In genomic region chr10:60820093-60820769, GRCh38 we compare ENCODE assay signal across 8 cellular contexts. TPM values are rescaled to one million over a fixed set of nuclear protein-coding genes. Genes with fewer than 3 reads are reported as not detected.
A peak's percentile ranks its signal among the peaks of the same experiment; 100 is the strongest.
DNase-seq lines count a peak whose midpoint lies in the region; ATAC-seq and TF ChIP-seq lines count a peak whose summit lies in the region.

No MANE protein-coding gene starts in this region.

- no peak for ATAC-seq in Right ventricle myocardium superior (ENCODE audit: poor library complexity)
- peak; percentile 48 for ATAC-seq in HG03196 (IDR thresholded peaks at IDR 0.05; ENCODE audit: unreplicated experiment)
- peak; percentile 39 to 43 for ATAC-seq in stimulated activated naive B cell treated with anti-CD40 and anti-IgM and Interleukin-4, amounts not matched to agents 10 μg/mL and 1 μg/mL and 100 μg/mL, for 72 hours (replicated peaks)

- H3K4me1 Mint-ChIP-seq in stimulated activated naive B cell treated with anti-CD40 and anti-IgM and Interleukin-4, amounts not matched to agents 10 μg/mL and 1 μg/mL and 100 μg/mL, for 72 hours, result peaks cover 2 to 8% of the 10 kb centered on the region in 2 donors

- H3K4me3 ChIP-seq in cardiac muscle cell (no peak overlapping the region), choroid plexus epithelial cell (ENCODE audit: low read depth, low read length) (no peak overlapping the region), stomach (no peak overlapping the region)

- DNase-seq in cardiac muscle cell (ENCODE audit: low read depth in 1 of 2, low spot score in 1 of 2), result peak; percentile 15 to 66
- no peak for DNase-seq in Right ventricle myocardium superior
- peak; percentile 65 for DNase-seq in choroid plexus epithelial cell (ENCODE audit: low read depth)
- DNase-seq in stimulated activated naive B cell treated with anti-CD40 and anti-IgM and Interleukin-4, amounts not matched to agents 10 μg/mL and 1 μg/mL and 100 μg/mL, for 72 hours, result no peak
- no peak for DNase-seq in DMS153 treated with DMSO at 0.1 percent for 48 hours (lab: John Stamatoyannopoulos, UW; ENCODE audit: unreplicated experiment)
- no peak for DNase-seq in iPS-NIHi7 (ENCODE audit: extremely low spot score)
- DNase-seq in stomach, result no peak

- no peaks in the 10 kb centered on the region for H3K9me3 ChIP-seq in cardiac muscle cell (ENCODE audit: low read depth)
- no peaks in the 10 kb centered on the region for H3K9me3 ChIP-seq in stomach

- no peaks in the 10 kb centered on the region for H3K27me3 Mint-ChIP-seq in stimulated activated naive B cell treated with anti-CD40 and anti-IgM and Interleukin-4, amounts not matched to agents 10 μg/mL and 1 μg/mL and 100 μg/mL, for 72 hours

- no peak for TF ChIP-seq EP300 in stomach (IDR thresholded peaks at IDR 0.05)

- TF ChIP-seq CTCF in cardiac muscle cell (IDR thresholded peaks at IDR 0.05; ENCODE audit: low read depth, low read length) (peak; percentile 48), choroid plexus epithelial cell (conservative IDR thresholded peaks at IDR 0.05; ENCODE audit: low read depth, low read length) (peak; percentile 77), stomach (IDR thresholded peaks at IDR 0.05) (no peak)

- no peak overlapping the region for H3K27ac Mint-ChIP-seq in stimulated activated naive B cell treated with anti-CD40 and anti-IgM and Interleukin-4, amounts not matched to agents 10 μg/mL and 1 μg/mL and 100 μg/mL, for 72 hours

- TF ChIP-seq POLR2A in stomach (IDR thresholded peaks at IDR 0.05), result no peak

- no peaks in the 10 kb centered on the region for H3K27me3 ChIP-seq in cardiac muscle cell
- no peaks in the 10 kb centered on the region for H3K27me3 ChIP-seq in stomach

- H3K36me3 ChIP-seq in cardiac muscle cell (no peaks in the 10 kb centered on the region), stomach (no peaks in the 10 kb centered on the region)

- 65 to 70% (median 68%) methylated on average over 6 of the region's 6 CpGs for WGBS in stomach, 5 donors

- no peaks in the 10 kb centered on the region for H3K36me3 Mint-ChIP-seq in stimulated activated naive B cell treated with anti-CD40 and anti-IgM and Interleukin-4, amounts not matched to agents 10 μg/mL and 1 μg/mL and 100 μg/mL, for 72 hours

- no peaks in the 10 kb centered on the region for H3K9me3 Mint-ChIP-seq in stimulated activated naive B cell treated with anti-CD40 and anti-IgM and Interleukin-4, amounts not matched to agents 10 μg/mL and 1 μg/mL and 100 μg/mL, for 72 hours

- intact Hi-C loops in Right ventricle myocardium superior (cut with DNase I), result no loop called here
- intact Hi-C loops in stomach (cut with DNase I; ENCODE audit: low total_unique reads), result loop anchor here (10.0 kb wide), 1 partner anchor 145 kb away; no protein-coding TSS in a partner anchor

- H3K4me3 Mint-ChIP-seq in stimulated activated naive B cell treated with anti-CD40 and anti-IgM and Interleukin-4, amounts not matched to agents 10 μg/mL and 1 μg/mL and 100 μg/mL, for 72 hours, result no peak overlapping the region

- H3K27ac ChIP-seq in cardiac muscle cell, result no peak overlapping the region
- peak overlapping the region in 1 of 5 donors; percentile 47 for H3K27ac ChIP-seq in stomach

- H3K4me1 ChIP-seq in cardiac muscle cell (ENCODE audit: low read depth), result no peaks in the 10 kb centered on the region
- H3K4me1 ChIP-seq in stomach, result peaks cover 0 to 29% (median 16%) of the 10 kb centered on the region in 4 donors

RNA-seq across cellular contexts. Expression of gene CDK1, which starts 42.0 kb away (rescaled TPM):
- total RNA-seq in cardiac muscle cell (20.1 and 65.3 TPM in 2 replicates), Right ventricle myocardium superior (2.4 TPM), stomach (10 to 100 TPM in 1 of 5 donors, 1 to 10 TPM in 4; 1.8 to 33.2 (median 2.6) TPM)
- polyA plus RNA-seq in cardiac muscle cell (34.0 and 172 TPM in 2 replicates), stomach (10 to 100 TPM in 2 of 3 donors, 1 to 10 TPM in 1; 6.0 to 17.2 (median 13.6) TPM)

Comparison
In these comparisons a context has a peak if more than half of its experiments do, and no peak if none do; other contexts are left out.
1. DNase-seq: peak in cardiac muscle cell (2 of 2) and choroid plexus epithelial cell (single experiment); none in Right ventricle myocardium superior (single experiment), stimulated activated naive B cell treated with anti-CD40 and anti-IgM and Interleukin-4, amounts not matched to agents 10 μg/mL and 1 μg/mL and 100 μg/mL, for 72 hours (single experiment), DMS153 treated with DMSO at 0.1 percent for 48 hours (single experiment), iPS-NIHi7 (single experiment) and stomach (single experiment).
2. CTCF ChIP-seq: peak in cardiac muscle cell (single experiment) and choroid plexus epithelial cell (single experiment); none in stomach (0 of 7).